ENCODE assay signal across 1 cellular context in genomic region chr12:121217066-121217465, GRCh38.
TF ChIP-seq lines count a peak whose summit lies in the region.

No MANE protein-coding gene starts in this region.

TF ChIP-seq in HepG2, 621 proteins besides CTCF, POLR2A, EP300 and RAD21 (continued from another document and continues in another):
- TF ChIP-seq ZNF687 (CRISPR knock-in tag; IDR thresholded peaks at IDR 0.05) (no peak), IRF2 (CRISPR knock-in tag; IDR thresholded peaks at IDR 0.05) (0 out of 2 replicates have a peak, but pooled peaks have one; percentile 19), PHF5A (CRISPR knock-in tag; IDR thresholded peaks at IDR 0.05; ENCODE audit: low read depth, unreplicated experiment) (no peak), ZNF7 (CRISPR knock-in tag; IDR thresholded peaks at IDR 0.05) (no peak), ZBTB8A (CRISPR knock-in tag; IDR thresholded peaks at IDR 0.05; ENCODE audit: borderline replicate concordance, low read depth) (no peak), GPBP1L1 (CRISPR knock-in tag; IDR thresholded peaks at IDR 0.05) (no peak), ATF4 (CRISPR knock-in tag; IDR thresholded peaks at IDR 0.05) (no peak), GPN1 (CRISPR knock-in tag; IDR thresholded peaks at IDR 0.05; ENCODE audit: borderline replicate concordance) (no peak), ZNF24 (IDR thresholded peaks at IDR 0.05) (no peak), ZNF614 (CRISPR knock-in tag; IDR thresholded peaks at IDR 0.05; ENCODE audit: borderline replicate concordance) (no peak), TP53 (CRISPR knock-in tag; conservative IDR thresholded peaks at IDR 0.05) (no peak), ZNF816 (CRISPR knock-in tag; IDR thresholded peaks at IDR 0.05; ENCODE audit: borderline replicate concordance) (no peak), ZNF709 (CRISPR knock-in tag; IDR thresholded peaks at IDR 0.05) (no peak), NONO (IDR thresholded peaks at IDR 0.05) (no peak), NONO (CRISPR knock-in tag; conservative IDR thresholded peaks at IDR 0.05) (no peak), CBX5 (CRISPR knock-in tag; IDR thresholded peaks at IDR 0.05; ENCODE audit: borderline replicate concordance) (no peak), ZNF17 (CRISPR knock-in tag; IDR thresholded peaks at IDR 0.05) (no peak), KDM6A (CRISPR knock-in tag; IDR thresholded peaks at IDR 0.05; ENCODE audit: low read depth) (no peak), PRDM4 (CRISPR knock-in tag; IDR thresholded peaks at IDR 0.05; ENCODE audit: borderline replicate concordance) (no peak), THRA (CRISPR knock-in tag; IDR thresholded peaks at IDR 0.05; ENCODE audit: borderline replicate concordance) (no peak), THAP11 (CRISPR knock-in tag; IDR thresholded peaks at IDR 0.05) (no peak), HNRNPUL1 (IDR thresholded peaks at IDR 0.05; ENCODE audit: low read depth, low read length) (peak; percentile 87), ZBTB10 (CRISPR knock-in tag; IDR thresholded peaks at IDR 0.05; ENCODE audit: borderline replicate concordance) (no peak), TCF7L2 (IDR thresholded peaks at IDR 0.05; ENCODE audit: low read depth, low read length) (no peak), HNF1A (IDR thresholded peaks at IDR 0.05; ENCODE audit: low read depth) (peak; percentile 84), HNF1A (CRISPR knock-in tag; IDR thresholded peaks at IDR 0.05; ENCODE audit: borderline replicate concordance) (peak; percentile 81), SP2 (CRISPR knock-in tag; IDR thresholded peaks at IDR 0.05) (no peak), HDAC6 (IDR thresholded peaks at IDR 0.05; ENCODE audit: low read depth, low read length) (no peak), PHB2 (IDR thresholded peaks at IDR 0.05; ENCODE audit: partially characterized antibody) (no peak), ZNF317 (CRISPR knock-in tag; IDR thresholded peaks at IDR 0.05) (no peak), ELF3 (CRISPR knock-in tag; IDR thresholded peaks at IDR 0.05) (0 out of 2 replicates have a peak, but pooled peaks have one; percentile 21), HOXD1 (CRISPR knock-in tag; IDR thresholded peaks at IDR 0.05) (no peak), DPF2 (CRISPR knock-in tag; IDR thresholded peaks at IDR 0.05; ENCODE audit: borderline replicate concordance, low read depth) (no peak), ZNF891 (CRISPR knock-in tag; IDR thresholded peaks at IDR 0.05) (no peak), MLX (CRISPR knock-in tag; IDR thresholded peaks at IDR 0.05) (no peak), TFDP1 (CRISPR knock-in tag; IDR thresholded peaks at IDR 0.05; ENCODE audit: borderline replicate concordance) (no peak), ZNF790 (CRISPR knock-in tag; IDR thresholded peaks at IDR 0.05; ENCODE audit: borderline replicate concordance) (no peak), POGZ (CRISPR knock-in tag; IDR thresholded peaks at IDR 0.05) (no peak), NFYC (CRISPR knock-in tag; IDR thresholded peaks at IDR 0.05) (no peak)
